ENCODE assay signal across 7 cellular contexts in genomic region chr22:30245181-30245984, GRCh38. TPM values are rescaled to one million over a fixed set of nuclear protein-coding genes. Genes with fewer than 3 reads are reported as not detected.
DNase-seq lines count a peak whose midpoint lies in the region; ATAC-seq and TF ChIP-seq lines count a peak whose summit lies in the region.

No MANE protein-coding gene starts in this region.

- peaks cover 4% of the 10 kb centered on the region; the same call in 1 of the 2 replicates for H3K4me1 Mint-ChIP-seq in HFFc6 (ENCODE audit: low read depth)
- peaks cover 20% of the 10 kb centered on the region for H3K4me1 Mint-ChIP-seq in activated T-helper 17 cell treated with anti-CD3 and anti-CD28 coated beads, Interleukin-2, amount 50 U/mL, for 72 hours
- H3K4me1 Mint-ChIP-seq in immature natural killer cell = peaks cover 29 to 45% of the 10 kb centered on the region in 2 donors

- H3K4me3 Mint-ChIP-seq in HFFc6 (peak overlapping the region; percentile 90), immature natural killer cell (peak overlapping the region; percentile 52 to 86 (median 81))
- peak overlapping the region; percentile 80 for H3K4me3 Mint-ChIP-seq in activated T-helper 17 cell treated with anti-CD3 and anti-CD28 coated beads, Interleukin-2, amount 50 U/mL, for 72 hours

- TF ChIP-seq CTCF in HFFc6 (IDR thresholded peaks at IDR 0.05) = no peak

- H3K27ac Mint-ChIP-seq in HFFc6 (no peak overlapping the region), immature natural killer cell (peak overlapping the region in 1 of 6 donors; percentile 62)
- H3K27ac Mint-ChIP-seq in activated T-helper 17 cell treated with anti-CD3 and anti-CD28 coated beads, Interleukin-2, amount 50 U/mL, for 72 hours = peak overlapping the region; percentile 70

- H3K36me3 Mint-ChIP-seq in HFFc6 (ENCODE audit: low read depth) = no peaks in the 10 kb centered on the region
- peaks cover 66% of the 10 kb centered on the region for H3K36me3 Mint-ChIP-seq in activated T-helper 17 cell treated with anti-CD3 and anti-CD28 coated beads, Interleukin-2, amount 50 U/mL, for 72 hours (ENCODE audit: low read depth)
- no peaks in the 10 kb centered on the region for H3K36me3 Mint-ChIP-seq in immature natural killer cell

- peaks cover 16% of the 10 kb centered on the region for H3K27me3 Mint-ChIP-seq in HFFc6 (ENCODE audit: insufficient read depth)
- no peaks in the 10 kb centered on the region for H3K27me3 Mint-ChIP-seq in activated T-helper 17 cell treated with anti-CD3 and anti-CD28 coated beads, Interleukin-2, amount 50 U/mL, for 72 hours
- H3K27me3 Mint-ChIP-seq in immature natural killer cell (ENCODE audit: low read depth in 3 of 3) = peaks cover 6 to 20% (median 12%) of the 10 kb centered on the region in 3 donors

- ATAC-seq in activated T-helper 17 cell treated with anti-CD3 and anti-CD28 coated beads, Interleukin-2, amount 50 U/mL, for 72 hours (replicated peaks) = peak; percentile 28
- ATAC-seq in stimulated activated naive CD8-positive, alpha-beta T cell treated with anti-CD3 and anti-CD28 coated beads, Interleukin-15, Interleukin-2, amounts not matched to agents 100 U/mL and 50 U/mL, for 24 hours = no peak

- DNase-seq in HFFc6 (no peak), immature natural killer cell (no peak), LoVo (ENCODE audit: low spot score) (no peak), T1000 (lab: John Stamatoyannopoulos, UW) (no peak), NOMO-1 (lab: John Stamatoyannopoulos, UW; ENCODE audit: unreplicated experiment in 2 of 2) (no peak)
- DNase-seq in stimulated activated naive CD8-positive, alpha-beta T cell treated with anti-CD3 and anti-CD28 coated beads, Interleukin-15, Interleukin-2, amounts not matched to agents 100 U/mL and 50 U/mL, for 24 hours = peak; percentile 56

- H3K9me3 Mint-ChIP-seq in HFFc6 (no peaks in the 10 kb centered on the region), immature natural killer cell (no peaks in the 10 kb centered on the region)
- H3K9me3 Mint-ChIP-seq in activated T-helper 17 cell treated with anti-CD3 and anti-CD28 coated beads, Interleukin-2, amount 50 U/mL, for 72 hours = no peaks in the 10 kb centered on the region

RNA-seq across cellular contexts. Expression of gene LIF, which starts 1.2 kb away (rescaled TPM):
- total RNA-seq in HFFc6 (2021; fragmentation: NEBNext Ultra II Directional; extraction: Animal tissue kit (Norgen Biotek cat#: 25700)) = 1 to 10 TPM in 4 of 6 experiments, under 1 TPM in 2; 0.40 to 2.2 (median 1.1) TPM
- 100 to 1,000 TPM; 175 to 300 TPM for total RNA-seq in activated T-helper 17 cell treated with anti-CD3 and anti-CD28 coated beads, Interleukin-2, amount 50 U/mL, for 72 hours
- 1 to 10 TPM in 1 of 3 donors, under 1 TPM in 1, not detected in 1; 0.29 to 1.0 TPM for polyA plus RNA-seq in immature natural killer cell

RNA-seq across cellular contexts. Expression of gene OSM, which starts 21.3 kb away (rescaled TPM):
- not detected for total RNA-seq in HFFc6 (2021; fragmentation: NEBNext Ultra II Directional; extraction: Animal tissue kit (Norgen Biotek cat#: 25700))
- total RNA-seq in activated T-helper 17 cell treated with anti-CD3 and anti-CD28 coated beads, Interleukin-2, amount 50 U/mL, for 72 hours = 10 to 100 TPM; 41.1 to 88.6 TPM
- 10 to 100 TPM in 2 of 3 donors, 1 to 10 TPM in 1; 7.5 to 22.3 (median 16.6) TPM for polyA plus RNA-seq in immature natural killer cell

RNA-seq across cellular contexts. Expression of gene CASTOR1, which starts 43.9 kb away (rescaled TPM):
- 1 to 10 TPM; 4.5 to 8.1 (median 5.7) TPM for total RNA-seq in HFFc6 (2021; fragmentation: NEBNext Ultra II Directional; extraction: Animal tissue kit (Norgen Biotek cat#: 25700))
- 1 to 10 TPM; 4.6 to 4.8 TPM for total RNA-seq in activated T-helper 17 cell treated with anti-CD3 and anti-CD28 coated beads, Interleukin-2, amount 50 U/mL, for 72 hours
- 10 to 100 TPM in 2 of 3 donors, 1 to 10 TPM in 1; 9.3 to 16.9 (median 11.8) TPM for polyA plus RNA-seq in immature natural killer cell

Comparison
In these comparisons a context has a peak if more than half of its experiments do, and no peak if none do; other contexts are left out.
1. RNA of gene LIF, which starts 1.2 kb away (total RNA-seq): 175 to 300 TPM in activated T-helper 17 cell treated with anti-CD3 and anti-CD28 coated beads, Interleukin-2, amount 50 U/mL, for 72 hours; 0.40 to 2.2 TPM in HFFc6; every median in the first group is over 10 times any median in the second.
2. RNA of gene OSM, which starts 21.3 kb away (total RNA-seq): 41.1 to 88.6 TPM in activated T-helper 17 cell treated with anti-CD3 and anti-CD28 coated beads, Interleukin-2, amount 50 U/mL, for 72 hours; not detected in HFFc6; every median in the first group is over 10 times any median in the second.
3. Peak in every context shown above with its lines, with median percentiles within 50 percentile points of each other: H3K4me3 Mint-ChIP-seq.